ENCODE assay signal across 1 cellular context in the genomic region with DNA sequence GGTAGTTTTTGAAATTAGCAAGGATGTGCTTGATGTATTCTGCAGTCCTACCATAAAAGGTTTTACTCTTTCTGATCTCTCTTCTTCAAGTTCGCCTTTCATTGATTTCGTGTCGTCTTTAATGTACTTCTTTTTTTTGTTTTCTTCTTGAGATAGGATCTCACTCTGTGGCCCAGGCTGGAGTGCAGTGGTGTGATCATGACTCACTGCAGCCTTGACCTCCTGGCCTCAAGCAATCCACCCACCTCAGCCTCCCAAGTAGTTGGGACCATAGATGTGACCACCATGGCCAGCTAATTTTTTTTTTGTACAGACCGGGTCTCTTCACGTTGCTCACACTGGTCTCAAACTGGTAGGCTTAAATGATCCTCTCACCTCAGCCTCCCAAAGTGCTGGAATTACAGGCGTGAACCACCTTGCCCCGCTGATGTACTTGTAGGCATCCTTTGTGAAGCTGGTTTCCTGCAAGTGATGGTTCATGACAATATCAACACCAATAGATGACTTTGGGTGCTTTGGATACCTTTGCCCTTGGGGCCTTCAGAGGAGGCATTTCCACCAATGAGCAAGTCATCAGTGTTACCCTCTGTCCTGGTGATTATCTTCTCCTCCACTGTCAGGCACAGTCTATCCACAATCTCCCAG.
TF ChIP-seq lines count a peak whose summit lies in the region.

No MANE protein-coding gene starts in this region.

TF ChIP-seq in K562, 482 proteins besides CTCF, POLR2A, EP300 and RAD21 (continued from another document and continues in another):
- TF ChIP-seq, protein P1, sequence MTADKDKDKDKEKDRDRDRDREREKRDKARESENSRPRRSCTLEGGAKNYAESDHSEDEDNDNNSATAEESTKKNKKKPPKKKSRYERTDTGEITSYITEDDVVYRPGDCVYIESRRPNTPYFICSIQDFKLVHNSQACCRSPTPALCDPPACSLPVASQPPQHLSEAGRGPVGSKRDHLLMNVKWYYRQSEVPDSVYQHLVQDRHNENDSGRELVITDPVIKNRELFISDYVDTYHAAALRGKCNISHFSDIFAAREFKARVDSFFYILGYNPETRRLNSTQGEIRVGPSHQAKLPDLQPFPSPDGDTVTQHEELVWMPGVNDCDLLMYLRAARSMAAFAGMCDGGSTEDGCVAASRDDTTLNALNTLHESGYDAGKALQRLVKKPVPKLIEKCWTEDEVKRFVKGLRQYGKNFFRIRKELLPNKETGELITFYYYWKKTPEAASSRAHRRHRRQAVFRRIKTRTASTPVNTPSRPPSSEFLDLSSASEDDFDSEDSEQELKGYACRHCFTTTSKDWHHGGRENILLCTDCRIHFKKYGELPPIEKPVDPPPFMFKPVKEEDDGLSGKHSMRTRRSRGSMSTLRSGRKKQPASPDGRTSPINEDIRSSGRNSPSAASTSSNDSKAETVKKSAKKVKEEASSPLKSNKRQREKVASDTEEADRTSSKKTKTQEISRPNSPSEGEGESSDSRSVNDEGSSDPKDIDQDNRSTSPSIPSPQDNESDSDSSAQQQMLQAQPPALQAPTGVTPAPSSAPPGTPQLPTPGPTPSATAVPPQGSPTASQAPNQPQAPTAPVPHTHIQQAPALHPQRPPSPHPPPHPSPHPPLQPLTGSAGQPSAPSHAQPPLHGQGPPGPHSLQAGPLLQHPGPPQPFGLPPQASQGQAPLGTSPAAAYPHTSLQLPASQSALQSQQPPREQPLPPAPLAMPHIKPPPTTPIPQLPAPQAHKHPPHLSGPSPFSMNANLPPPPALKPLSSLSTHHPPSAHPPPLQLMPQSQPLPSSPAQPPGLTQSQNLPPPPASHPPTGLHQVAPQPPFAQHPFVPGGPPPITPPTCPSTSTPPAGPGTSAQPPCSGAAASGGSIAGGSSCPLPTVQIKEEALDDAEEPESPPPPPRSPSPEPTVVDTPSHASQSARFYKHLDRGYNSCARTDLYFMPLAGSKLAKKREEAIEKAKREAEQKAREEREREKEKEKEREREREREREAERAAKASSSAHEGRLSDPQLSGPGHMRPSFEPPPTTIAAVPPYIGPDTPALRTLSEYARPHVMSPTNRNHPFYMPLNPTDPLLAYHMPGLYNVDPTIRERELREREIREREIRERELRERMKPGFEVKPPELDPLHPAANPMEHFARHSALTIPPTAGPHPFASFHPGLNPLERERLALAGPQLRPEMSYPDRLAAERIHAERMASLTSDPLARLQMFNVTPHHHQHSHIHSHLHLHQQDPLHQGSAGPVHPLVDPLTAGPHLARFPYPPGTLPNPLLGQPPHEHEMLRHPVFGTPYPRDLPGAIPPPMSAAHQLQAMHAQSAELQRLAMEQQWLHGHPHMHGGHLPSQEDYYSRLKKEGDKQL (CRISPR knock-in tag; IDR thresholded peaks at IDR 0.05; ENCODE audit: borderline replicate concordance) = no peak
- TF ChIP-seq SP1 (CRISPR knock-in tag; IDR thresholded peaks at IDR 0.05) (no peak), SNRNP70 (optimal IDR thresholded peaks at IDR 0.05; ENCODE audit: low read depth, low read length) (no peak), ZNF583 (CRISPR knock-in tag; IDR thresholded peaks at IDR 0.05) (no peak), STAG1 (CRISPR knock-in tag; IDR thresholded peaks at IDR 0.05; ENCODE audit: borderline replicate concordance) (no peak), FOXJ2 (tag; IDR thresholded peaks at IDR 0.05) (no peak), HDAC3 (IDR thresholded peaks at IDR 0.05; ENCODE audit: borderline replicate concordance, partially characterized antibody) (no peak), PRPF4 (IDR thresholded peaks at IDR 0.05; ENCODE audit: insufficient read depth, low read depth, low read length, poor library complexity, severe bottlenecking) (no peak), ARID1B (IDR thresholded peaks at IDR 0.05) (peak; percentile 76), ZNF408 (CRISPR knock-in tag; IDR thresholded peaks at IDR 0.05; ENCODE audit: low read depth) (no peak), PML (IDR thresholded peaks at IDR 0.05; ENCODE audit: low read length) (no peak), BCOR (IDR thresholded peaks at IDR 0.05) (peak; percentile 28; the same call in 1 of the 2 replicates), JUN (IDR thresholded peaks at IDR 0.05; ENCODE audit: borderline replicate concordance, low read depth, low read length) (peak; percentile 88), JUN (CRISPR knock-in tag; IDR thresholded peaks at IDR 0.05; ENCODE audit: borderline replicate concordance) (no peak), CHD2 (IDR thresholded peaks at IDR 0.05; ENCODE audit: low read depth, low read length) (no peak), ZNF551 (CRISPR knock-in tag; IDR thresholded peaks at IDR 0.05) (no peak), MEIS2 (IDR thresholded peaks at IDR 0.05; ENCODE audit: partially characterized antibody) (peak; percentile 17), BRD4 (IDR thresholded peaks at IDR 0.05) (no peak), KDM1A (IDR thresholded peaks at IDR 0.05) (peak; percentile 29 to 62; a peak in 2 of 4 replicates), ZNF696 (CRISPR knock-in tag; conservative IDR thresholded peaks at IDR 0.05) (no peak)
- TF ChIP-seq, protein P2, sequence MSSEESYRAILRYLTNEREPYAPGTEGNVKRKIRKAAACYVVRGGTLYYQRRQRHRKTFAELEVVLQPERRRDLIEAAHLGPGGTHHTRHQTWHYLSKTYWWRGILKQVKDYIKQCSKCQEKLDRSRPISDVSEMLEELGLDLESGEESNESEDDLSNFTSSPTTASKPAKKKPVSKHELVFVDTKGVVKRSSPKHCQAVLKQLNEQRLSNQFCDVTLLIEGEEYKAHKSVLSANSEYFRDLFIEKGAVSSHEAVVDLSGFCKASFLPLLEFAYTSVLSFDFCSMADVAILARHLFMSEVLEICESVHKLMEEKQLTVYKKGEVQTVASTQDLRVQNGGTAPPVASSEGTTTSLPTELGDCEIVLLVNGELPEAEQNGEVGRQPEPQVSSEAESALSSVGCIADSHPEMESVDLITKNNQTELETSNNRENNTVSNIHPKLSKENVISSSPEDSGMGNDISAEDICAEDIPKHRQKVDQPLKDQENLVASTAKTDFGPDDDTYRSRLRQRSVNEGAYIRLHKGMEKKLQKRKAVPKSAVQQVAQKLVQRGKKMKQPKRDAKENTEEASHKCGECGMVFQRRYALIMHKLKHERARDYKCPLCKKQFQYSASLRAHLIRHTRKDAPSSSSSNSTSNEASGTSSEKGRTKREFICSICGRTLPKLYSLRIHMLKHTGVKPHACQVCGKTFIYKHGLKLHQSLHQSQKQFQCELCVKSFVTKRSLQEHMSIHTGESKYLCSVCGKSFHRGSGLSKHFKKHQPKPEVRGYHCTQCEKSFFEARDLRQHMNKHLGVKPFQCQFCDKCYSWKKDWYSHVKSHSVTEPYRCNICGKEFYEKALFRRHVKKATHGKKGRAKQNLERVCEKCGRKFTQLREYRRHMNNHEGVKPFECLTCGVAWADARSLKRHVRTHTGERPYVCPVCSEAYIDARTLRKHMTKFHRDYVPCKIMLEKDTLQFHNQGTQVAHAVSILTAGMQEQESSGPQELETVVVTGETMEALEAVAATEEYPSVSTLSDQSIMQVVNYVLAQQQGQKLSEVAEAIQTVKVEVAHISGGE (CRISPR knock-in tag; IDR thresholded peaks at IDR 0.05) = no peak
- TF ChIP-seq, protein P3, sequence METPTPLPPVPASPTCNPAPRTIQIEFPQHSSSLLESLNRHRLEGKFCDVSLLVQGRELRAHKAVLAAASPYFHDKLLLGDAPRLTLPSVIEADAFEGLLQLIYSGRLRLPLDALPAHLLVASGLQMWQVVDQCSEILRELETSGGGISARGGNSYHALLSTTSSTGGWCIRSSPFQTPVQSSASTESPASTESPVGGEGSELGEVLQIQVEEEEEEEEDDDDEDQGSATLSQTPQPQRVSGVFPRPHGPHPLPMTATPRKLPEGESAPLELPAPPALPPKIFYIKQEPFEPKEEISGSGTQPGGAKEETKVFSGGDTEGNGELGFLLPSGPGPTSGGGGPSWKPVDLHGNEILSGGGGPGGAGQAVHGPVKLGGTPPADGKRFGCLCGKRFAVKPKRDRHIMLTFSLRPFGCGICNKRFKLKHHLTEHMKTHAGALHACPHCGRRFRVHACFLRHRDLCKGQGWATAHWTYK (CRISPR knock-in tag; IDR thresholded peaks at IDR 0.05) = no peak
- TF ChIP-seq, protein P4, sequence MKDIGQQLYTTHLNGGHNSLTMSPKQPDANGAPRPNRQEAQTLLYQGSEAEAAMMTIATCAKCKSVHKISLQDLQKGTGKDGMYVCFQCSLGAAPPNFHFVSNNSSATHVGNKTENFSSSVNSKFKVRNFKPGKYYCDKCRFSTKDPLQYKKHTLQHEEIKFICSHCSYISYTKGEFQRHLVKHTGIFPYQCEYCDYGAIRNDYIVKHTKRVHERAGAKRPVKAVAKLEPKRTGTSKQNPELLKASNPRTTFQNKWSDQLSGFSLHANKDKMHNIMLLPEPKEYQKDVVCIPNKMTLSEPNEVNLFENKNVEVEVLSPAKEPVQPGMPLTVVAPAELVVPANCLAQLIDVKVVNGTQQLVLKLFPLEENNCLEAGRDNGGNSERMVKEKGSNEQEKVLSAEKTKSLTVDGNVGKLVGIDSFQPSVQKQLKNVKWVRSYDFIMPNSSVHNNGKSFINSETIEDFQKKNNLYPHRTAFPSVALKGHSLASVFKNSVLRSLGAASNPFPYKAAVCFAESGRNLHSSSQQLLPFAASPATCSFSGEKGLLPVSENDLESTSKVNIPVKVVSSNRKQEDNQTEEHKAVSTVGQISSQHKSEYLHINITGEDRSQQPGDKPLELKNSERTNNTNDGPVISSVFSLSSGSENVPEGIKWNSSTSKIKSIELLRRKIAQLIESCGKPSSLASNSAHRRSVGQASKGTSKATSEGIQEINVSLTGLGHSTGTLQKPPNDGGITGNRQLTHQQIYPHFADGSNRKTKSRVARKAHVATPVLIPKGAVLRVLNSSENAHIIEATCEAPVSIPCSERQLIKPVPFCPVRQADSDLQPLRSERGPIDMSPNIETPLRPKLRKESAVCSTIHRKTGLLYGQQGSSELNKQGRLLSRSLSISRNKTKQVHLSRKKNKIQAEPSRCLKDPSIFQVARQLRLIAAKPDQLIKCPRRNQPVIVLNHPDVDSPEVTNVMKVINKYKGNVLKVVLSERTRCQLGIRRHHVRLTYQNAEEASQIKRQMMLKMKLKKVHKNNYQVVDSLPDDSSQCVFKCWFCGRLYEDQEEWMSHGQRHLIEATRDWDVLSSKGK (CRISPR knock-in tag; IDR thresholded peaks at IDR 0.05) = no peak
- TF ChIP-seq, protein P5, sequence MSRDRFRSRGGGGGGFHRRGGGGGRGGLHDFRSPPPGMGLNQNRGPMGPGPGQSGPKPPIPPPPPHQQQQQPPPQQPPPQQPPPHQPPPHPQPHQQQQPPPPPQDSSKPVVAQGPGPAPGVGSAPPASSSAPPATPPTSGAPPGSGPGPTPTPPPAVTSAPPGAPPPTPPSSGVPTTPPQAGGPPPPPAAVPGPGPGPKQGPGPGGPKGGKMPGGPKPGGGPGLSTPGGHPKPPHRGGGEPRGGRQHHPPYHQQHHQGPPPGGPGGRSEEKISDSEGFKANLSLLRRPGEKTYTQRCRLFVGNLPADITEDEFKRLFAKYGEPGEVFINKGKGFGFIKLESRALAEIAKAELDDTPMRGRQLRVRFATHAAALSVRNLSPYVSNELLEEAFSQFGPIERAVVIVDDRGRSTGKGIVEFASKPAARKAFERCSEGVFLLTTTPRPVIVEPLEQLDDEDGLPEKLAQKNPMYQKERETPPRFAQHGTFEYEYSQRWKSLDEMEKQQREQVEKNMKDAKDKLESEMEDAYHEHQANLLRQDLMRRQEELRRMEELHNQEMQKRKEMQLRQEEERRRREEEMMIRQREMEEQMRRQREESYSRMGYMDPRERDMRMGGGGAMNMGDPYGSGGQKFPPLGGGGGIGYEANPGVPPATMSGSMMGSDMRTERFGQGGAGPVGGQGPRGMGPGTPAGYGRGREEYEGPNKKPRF (IDR thresholded peaks at IDR 0.05; ENCODE audit: low read depth, low read length) = no peak
- TF ChIP-seq, protein P6, sequence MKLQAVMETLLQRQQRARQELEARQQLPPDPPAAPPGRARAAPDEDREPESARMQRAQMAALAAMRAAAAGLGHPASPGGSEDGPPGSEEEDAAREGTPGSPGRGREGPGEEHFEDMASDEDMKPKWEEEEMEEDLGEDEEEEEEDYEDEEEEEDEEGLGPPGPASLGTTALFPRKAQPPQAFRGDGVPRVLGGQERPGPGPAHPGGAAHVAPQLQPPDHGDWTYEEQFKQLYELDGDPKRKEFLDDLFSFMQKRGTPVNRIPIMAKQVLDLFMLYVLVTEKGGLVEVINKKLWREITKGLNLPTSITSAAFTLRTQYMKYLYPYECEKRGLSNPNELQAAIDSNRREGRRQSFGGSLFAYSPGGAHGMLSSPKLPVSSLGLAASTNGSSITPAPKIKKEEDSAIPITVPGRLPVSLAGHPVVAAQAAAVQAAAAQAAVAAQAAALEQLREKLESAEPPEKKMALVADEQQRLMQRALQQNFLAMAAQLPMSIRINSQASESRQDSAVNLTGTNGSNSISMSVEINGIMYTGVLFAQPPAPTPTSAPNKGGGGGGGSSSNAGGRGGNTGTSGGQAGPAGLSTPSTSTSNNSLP (IDR thresholded peaks at IDR 0.05; ENCODE audit: borderline replicate concordance, low read depth, low read length) = no peak
- TF ChIP-seq, protein P7, sequence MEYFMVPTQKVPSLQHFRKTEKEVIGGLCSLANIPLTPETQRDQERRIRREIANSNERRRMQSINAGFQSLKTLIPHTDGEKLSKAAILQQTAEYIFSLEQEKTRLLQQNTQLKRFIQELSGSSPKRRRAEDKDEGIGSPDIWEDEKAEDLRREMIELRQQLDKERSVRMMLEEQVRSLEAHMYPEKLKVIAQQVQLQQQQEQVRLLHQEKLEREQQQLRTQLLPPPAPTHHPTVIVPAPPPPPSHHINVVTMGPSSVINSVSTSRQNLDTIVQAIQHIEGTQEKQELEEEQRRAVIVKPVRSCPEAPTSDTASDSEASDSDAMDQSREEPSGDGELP (CRISPR knock-in tag; IDR thresholded peaks at IDR 0.05; ENCODE audit: borderline replicate concordance) = no peak
- TF ChIP-seq, protein P8, sequence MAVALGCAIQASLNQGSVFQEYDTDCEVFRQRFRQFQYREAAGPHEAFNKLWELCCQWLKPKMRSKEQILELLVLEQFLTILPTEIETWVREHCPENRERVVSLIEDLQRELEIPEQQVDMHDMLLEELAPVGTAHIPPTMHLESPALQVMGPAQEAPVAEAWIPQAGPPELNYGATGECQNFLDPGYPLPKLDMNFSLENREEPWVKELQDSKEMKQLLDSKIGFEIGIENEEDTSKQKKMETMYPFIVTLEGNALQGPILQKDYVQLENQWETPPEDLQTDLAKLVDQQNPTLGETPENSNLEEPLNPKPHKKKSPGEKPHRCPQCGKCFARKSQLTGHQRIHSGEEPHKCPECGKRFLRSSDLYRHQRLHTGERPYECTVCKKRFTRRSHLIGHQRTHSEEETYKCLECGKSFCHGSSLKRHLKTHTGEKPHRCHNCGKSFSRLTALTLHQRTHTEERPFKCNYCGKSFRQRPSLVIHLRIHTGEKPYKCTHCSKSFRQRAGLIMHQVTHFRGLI (CRISPR knock-in tag; IDR thresholded peaks at IDR 0.05) = no peak
- TF ChIP-seq, protein P9, sequence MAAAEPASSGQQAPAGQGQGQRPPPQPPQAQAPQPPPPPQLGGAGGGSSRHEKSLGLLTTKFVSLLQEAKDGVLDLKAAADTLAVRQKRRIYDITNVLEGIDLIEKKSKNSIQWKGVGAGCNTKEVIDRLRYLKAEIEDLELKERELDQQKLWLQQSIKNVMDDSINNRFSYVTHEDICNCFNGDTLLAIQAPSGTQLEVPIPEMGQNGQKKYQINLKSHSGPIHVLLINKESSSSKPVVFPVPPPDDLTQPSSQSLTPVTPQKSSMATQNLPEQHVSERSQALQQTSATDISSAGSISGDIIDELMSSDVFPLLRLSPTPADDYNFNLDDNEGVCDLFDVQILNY (CRISPR knock-in tag; IDR thresholded peaks at IDR 0.05) = no peak
- TF ChIP-seq, protein P10, sequence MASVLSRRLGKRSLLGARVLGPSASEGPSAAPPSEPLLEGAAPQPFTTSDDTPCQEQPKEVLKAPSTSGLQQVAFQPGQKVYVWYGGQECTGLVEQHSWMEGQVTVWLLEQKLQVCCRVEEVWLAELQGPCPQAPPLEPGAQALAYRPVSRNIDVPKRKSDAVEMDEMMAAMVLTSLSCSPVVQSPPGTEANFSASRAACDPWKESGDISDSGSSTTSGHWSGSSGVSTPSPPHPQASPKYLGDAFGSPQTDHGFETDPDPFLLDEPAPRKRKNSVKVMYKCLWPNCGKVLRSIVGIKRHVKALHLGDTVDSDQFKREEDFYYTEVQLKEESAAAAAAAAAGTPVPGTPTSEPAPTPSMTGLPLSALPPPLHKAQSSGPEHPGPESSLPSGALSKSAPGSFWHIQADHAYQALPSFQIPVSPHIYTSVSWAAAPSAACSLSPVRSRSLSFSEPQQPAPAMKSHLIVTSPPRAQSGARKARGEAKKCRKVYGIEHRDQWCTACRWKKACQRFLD (CRISPR knock-in tag; IDR thresholded peaks at IDR 0.05) = no peak
